In the genomic region with DNA sequence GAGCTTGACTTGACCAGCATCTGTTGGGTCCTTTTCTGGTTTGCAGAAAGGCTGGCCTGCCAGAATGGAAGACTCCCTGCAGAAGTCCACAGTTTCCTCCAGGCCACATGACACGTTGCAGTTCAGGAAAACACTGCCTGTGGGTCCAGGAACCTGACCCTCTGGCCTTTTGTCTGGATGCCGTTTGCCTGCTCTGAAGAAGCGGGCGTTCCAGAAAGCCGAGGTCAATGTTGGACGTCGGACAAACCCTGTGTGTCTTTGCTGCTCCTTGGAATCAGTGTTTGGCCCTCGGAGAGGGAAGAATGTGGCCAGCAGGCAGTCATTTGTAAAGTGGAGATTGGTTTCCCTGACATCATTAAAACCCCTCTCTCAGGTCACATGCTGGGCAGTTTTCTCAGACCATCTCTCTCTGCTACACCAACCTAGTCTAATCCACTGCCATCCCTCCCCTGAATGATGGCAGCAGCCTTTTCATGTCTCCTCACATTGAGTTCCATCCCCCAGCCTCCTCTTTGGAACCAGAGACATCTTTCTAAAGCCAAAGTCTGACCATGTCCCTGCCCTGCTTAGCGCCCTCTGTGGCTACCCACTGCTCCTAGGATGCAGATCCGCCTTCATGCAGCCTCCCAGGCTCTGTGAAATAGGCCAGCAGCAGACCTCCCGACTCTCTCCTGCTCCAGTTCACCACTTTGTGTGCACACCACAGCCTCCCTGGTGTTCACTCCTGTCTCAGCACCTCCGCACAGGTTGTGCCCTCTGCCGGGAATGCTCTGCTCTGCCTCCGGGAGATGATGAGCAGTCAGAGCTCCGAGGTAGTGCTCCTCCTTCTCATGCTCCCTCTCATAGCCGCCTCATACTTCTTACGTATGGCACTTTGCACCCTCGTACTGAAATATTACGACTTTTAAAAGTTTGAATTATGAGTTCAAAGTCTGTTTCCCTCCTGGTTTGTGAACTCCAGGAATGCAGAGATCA, we compare ENCODE assay signal across 19 cellular contexts.
DNase-seq lines count a peak whose midpoint lies in the region; ATAC-seq, FAIRE-seq and TF ChIP-seq lines count a peak whose summit lies in the region.
"Had no signal": no experiment of that assay in that cellular context is flagged by ENCODE, and none has a peak within 500 bp of the region (broad histone marks: within the 10 kb centered on the region; RNA-seq: fewer than 3 reads in every experiment).

No MANE protein-coding gene starts in this region.

- FAIRE-seq in kidney (lab: Jason Lieb, UNC): no peak
- FAIRE-seq: GM18507, keratinocyte had no signal

- H3K27ac ChIP-seq in esophagus muscularis mucosa (replicated peaks in 1 of 4) (peak overlapping the region; percentile 46 to 64 (median 56)), kidney (ENCODE audit: low read depth in 2 of 2, low read length in 2 of 2) (peak overlapping the region; percentile 4 to 52), skeletal muscle tissue (ENCODE audit: low read depth, low read length) (peak overlapping the region; percentile 81)

- TF ChIP-seq EP300 in esophagus muscularis mucosa (IDR thresholded peaks at IDR 0.05): no peak

- H3K36me3 ChIP-seq in esophagus muscularis mucosa: peaks cover 0 to 5% (median 2%) of the 10 kb centered on the region in 4 donors
- no peaks in the 10 kb centered on the region for H3K36me3 ChIP-seq in kidney (ENCODE audit: control insufficient read depth in 1 of 2, insufficient read depth in 2 of 2, low read length in 2 of 2)
- H3K36me3 ChIP-seq in skeletal muscle tissue (ENCODE audit: control insufficient read depth in 3 of 3, insufficient read depth in 3 of 3, low read length in 3 of 3): no peaks in the 10 kb centered on the region

- no peaks in the 10 kb centered on the region for H3K27me3 ChIP-seq in esophagus muscularis mucosa
- no peaks in the 10 kb centered on the region for H3K27me3 ChIP-seq in skeletal muscle tissue (ENCODE audit: control insufficient read depth in 3 of 3, insufficient read depth in 3 of 3, low read length in 3 of 3)

- H3K9me3 ChIP-seq in esophagus muscularis mucosa (peaks cover 0 to 8% (median 2%) of the 10 kb centered on the region in 4 donors), kidney (ENCODE audit: control insufficient read depth in 1 of 2, low read length in 2 of 2) (peaks cover 0 to 5% of the 10 kb centered on the region in 2 donors), skeletal muscle tissue (ENCODE audit: control insufficient read depth in 3 of 3, low read length in 3 of 3) (peaks cover 0 to 5% (median 4%) of the 10 kb centered on the region in 3 donors)

- DNase-seq in HuH-7 (ENCODE audit: low spot score): peak; percentile 27
- peak; percentile 92 for DNase-seq in esophagus muscularis mucosa (ENCODE audit: extremely low spot score)
- DNase-seq in kidney: peak; percentile 82
- DNase-seq in omental fat pad (ENCODE audit: low spot score): no peak
- DNase-seq in ACHN: no peak
- no peak for DNase-seq in glomerular visceral epithelial cell (ENCODE audit: extremely low spot score)
- DNase-seq: activated B cell treated with CpG ODN at 0.5 μM for 24 hours; activated T-cell treated with anti-CD3 and anti-CD28 coated beads, Interleukin-2, amount 50 U/mL, for 48 hours; AML-193; Karpas-422; NCI-H187 treated with DMSO at 0.1 percent for 48 hours; NK-92 treated with Interleukin-12 subunit alpha and Interleukin-12 subunit beta, amount 100 ng/mL, for 24 hours; SK-N-SH; stimulated activated CD4-positive, alpha-beta T cell treated with anti-CD3 and anti-CD28 coated beads, Interleukin-15, amount 100 ng/mL, for 24 hours; stimulated activated CD8-positive, alpha-beta memory T cell treated with anti-CD3 and anti-CD28 coated beads, Interleukin-4, amount 100 ng/mL, for 48 hours had no signal

- intact Hi-C loops in esophagus muscularis mucosa (cut with DNase I) (no loop called here), kidney (cut with DNase I) (no loop called here)

- in situ Hi-C loops in ACHN (cut with HindIII; ENCODE audit: low pct_ligation_motif_present, low pct_unique_long_range_greater_than_20kb, low sequenced_read_pairs): no loop called here

- H3K9ac ChIP-seq in kidney (ENCODE audit: low read length in 2 of 2) (no peak overlapping the region), skeletal muscle tissue (ENCODE audit: low read depth in 1 of 3, low read length in 3 of 3) (peak overlapping the region in 1 of 3 donors; percentile 9)
- H3K9ac ChIP-seq: SK-N-SH had no signal

- H3K4me3 ChIP-seq in esophagus muscularis mucosa (no peak overlapping the region), kidney (ENCODE audit: low read length in 2 of 2) (no peak overlapping the region), skeletal muscle tissue (ENCODE audit: low read length in 3 of 3) (no peak overlapping the region)

- WGBS in esophagus muscularis mucosa: 74% methylated on average over 19 of the region's 19 CpGs

- ATAC-seq in omental fat pad (ENCODE audit: low FRiP score) (no peak), HG03565 (IDR thresholded peaks at IDR 0.05; ENCODE audit: unreplicated experiment) (no peak)

- no peak for TF ChIP-seq POLR2A in esophagus muscularis mucosa (IDR thresholded peaks at IDR 0.05; ENCODE audit: low read depth)

- TF ChIP-seq CTCF in esophagus muscularis mucosa (IDR thresholded peaks at IDR 0.05): no peak
- peak; percentile 8 for TF ChIP-seq CTCF in kidney (IDR thresholded peaks at IDR 0.05; ENCODE audit: borderline replicate concordance, extremely low read depth, insufficient read depth)
- no peak for TF ChIP-seq CTCF in omental fat pad (IDR thresholded peaks at IDR 0.05)

- H3K4me1 ChIP-seq in esophagus muscularis mucosa (peaks cover 14 to 35% (median 34%) of the 10 kb centered on the region in 4 donors), kidney (ENCODE audit: control insufficient read depth in 1 of 2, insufficient read depth in 1 of 2, low read depth in 1 of 2, low read length in 2 of 2) (peaks cover 5 to 16% of the 10 kb centered on the region in 2 donors), skeletal muscle tissue (ENCODE audit: control insufficient read depth in 3 of 3, insufficient read depth in 3 of 3, low read length in 3 of 3) (peaks cover 41 to 51% (median 49%) of the 10 kb centered on the region in 3 donors)

Comparison
In these comparisons a context has a peak if more than half of its experiments do, and no peak if none do; other contexts are left out.
1. DNase-seq: peak in HuH-7 (single experiment), esophagus muscularis mucosa (single experiment) and kidney (single experiment); none in omental fat pad (single experiment), ACHN (single experiment) and glomerular visceral epithelial cell (single experiment).
2. H3K27ac ChIP-seq: peak in every context shown above with its lines; median percentile 81 in skeletal muscle tissue; 56 in esophagus muscularis mucosa; 28 in kidney.